Comparison of ENCODE assay signal across 10 cellular contexts in the genomic region with DNA sequence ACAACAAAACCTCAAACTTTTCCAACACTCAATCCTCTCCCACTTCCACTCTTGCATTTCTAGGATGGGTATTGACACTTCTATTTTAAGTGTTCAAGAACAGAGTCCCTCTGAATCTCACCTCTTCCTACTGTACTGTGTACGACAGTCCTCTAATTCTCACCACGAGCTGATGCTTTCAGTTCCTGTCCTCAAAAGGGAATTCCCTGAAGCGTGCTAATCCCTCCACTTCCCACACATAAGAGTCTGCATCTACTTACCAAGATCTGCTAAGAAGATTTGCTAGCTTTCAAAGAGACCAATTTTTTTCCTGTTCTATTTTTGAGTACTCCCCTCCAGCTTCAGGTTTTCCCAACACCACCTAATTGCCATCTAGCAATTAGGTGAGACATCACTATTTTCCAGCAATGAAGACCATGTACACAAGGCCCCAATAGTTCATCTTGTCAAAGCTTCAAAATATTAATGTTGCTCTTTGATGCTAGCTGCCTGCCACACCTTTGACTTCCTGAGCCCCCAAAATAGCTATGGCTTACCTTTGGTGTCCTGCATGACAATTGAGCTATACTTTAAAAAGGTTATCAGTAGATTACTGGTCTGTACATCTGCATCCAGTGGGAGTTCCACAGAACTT. TPM values are rescaled to one million over a fixed set of nuclear protein-coding genes. Genes with fewer than 3 reads are reported as not detected.
DNase-seq lines count a peak whose midpoint lies in the region; ATAC-seq, FAIRE-seq and TF ChIP-seq lines count a peak whose summit lies in the region.
"Had no signal": no experiment of that assay in that cellular context is flagged by ENCODE, and none has a peak within 500 bp of the region (broad histone marks: within the 10 kb centered on the region; RNA-seq: fewer than 3 reads in every experiment).

No MANE protein-coding gene starts in this region.

- no peak overlapping the region for H3K27ac ChIP-seq in CD4-positive, alpha-beta memory T cell (ENCODE audit: low read depth, low read length)
- no peak overlapping the region for H3K27ac ChIP-seq in brain microvascular endothelial cell
- H3K27ac ChIP-seq: HL-60 had no signal

- peak; percentile 96 for FAIRE-seq in GM19239 (lab: Jason Lieb, UNC)

- no peaks in the 10 kb centered on the region for H3K9me3 ChIP-seq in CD4-positive, alpha-beta memory T cell (ENCODE audit: control insufficient read depth in 1 of 2, low read length in 2 of 2)

- H3K27me3 ChIP-seq in CD4-positive, alpha-beta memory T cell (ENCODE audit: insufficient read depth, low read length): no peaks in the 10 kb centered on the region
- no peaks in the 10 kb centered on the region for H3K27me3 ChIP-seq in brain microvascular endothelial cell (replicated peaks)

- H3K4me1 Mint-ChIP-seq in CD4-positive, alpha-beta memory T cell: peaks cover 7 to 16% (median 13%) of the 10 kb centered on the region in 4 donors
- H3K4me1 Mint-ChIP-seq in activated naive CD8-positive, alpha-beta T cell treated with anti-CD3 and anti-CD28 coated beads, Interleukin-2, amount 10 ng/mL, durations not matched to agents 7 days and 5 days: peaks cover 14% of the 10 kb centered on the region

- H3K27ac Mint-ChIP-seq in CD4-positive, alpha-beta memory T cell: peak overlapping the region in 6 of 7 donors; percentile 3 to 90 (median 26)
- peak overlapping the region; percentile 5 for H3K27ac Mint-ChIP-seq in activated naive CD8-positive, alpha-beta T cell treated with anti-CD3 and anti-CD28 coated beads, Interleukin-2, amount 10 ng/mL, durations not matched to agents 7 days and 5 days

- no peaks in the 10 kb centered on the region for H3K27me3 Mint-ChIP-seq in CD4-positive, alpha-beta memory T cell
- H3K27me3 Mint-ChIP-seq in activated naive CD8-positive, alpha-beta T cell treated with anti-CD3 and anti-CD28 coated beads, Interleukin-2, amount 10 ng/mL, durations not matched to agents 7 days and 5 days: no peaks in the 10 kb centered on the region

- H3K4me1 ChIP-seq in CD4-positive, alpha-beta memory T cell (ENCODE audit: insufficient read depth, low read length): peaks cover 9% of the 10 kb centered on the region

- no peak for TF ChIP-seq CTCF in brain microvascular endothelial cell (IDR thresholded peaks at IDR 0.05; ENCODE audit: low read depth, low read length, missing control alignments)

- peaks cover 11% of the 10 kb centered on the region for H3K36me3 ChIP-seq in CD4-positive, alpha-beta memory T cell (ENCODE audit: insufficient read depth, low read length)
- H3K36me3 ChIP-seq in brain microvascular endothelial cell (replicated peaks): peaks cover 3% of the 10 kb centered on the region

- H3K4me3 Mint-ChIP-seq in CD4-positive, alpha-beta memory T cell: no peak overlapping the region
- no peak overlapping the region for H3K4me3 Mint-ChIP-seq in activated naive CD8-positive, alpha-beta T cell treated with anti-CD3 and anti-CD28 coated beads, Interleukin-2, amount 10 ng/mL, durations not matched to agents 7 days and 5 days

- intact Hi-C loops in CD4-positive, alpha-beta memory T cell (cut with micrococcal nuclease): no loop called here

- CTCF ChIA-PET in CD4-positive, alpha-beta memory T cell (lab: Charles Lee; ENCODE audit: partially characterized antibody): interaction anchor here (0.9 to 1.2 kb wide), 2 partner anchors 9 to 160 kb away, joined by 3 to 4 read pairs; no protein-coding TSS in a partner anchor

- H3K36me3 Mint-ChIP-seq in CD4-positive, alpha-beta memory T cell: peaks cover 47 to 56% of the 10 kb centered on the region in 2 donors
- H3K36me3 Mint-ChIP-seq in activated naive CD8-positive, alpha-beta T cell treated with anti-CD3 and anti-CD28 coated beads, Interleukin-2, amount 10 ng/mL, durations not matched to agents 7 days and 5 days: peaks cover 31% of the 10 kb centered on the region

- H3K4me3 ChIP-seq in CD4-positive, alpha-beta memory T cell (ENCODE audit: low read length in 2 of 2): no peak overlapping the region
- no peak overlapping the region for H3K4me3 ChIP-seq in brain microvascular endothelial cell (ENCODE audit: low read depth, low read length)

- no peak for DNase-seq in CD4-positive, alpha-beta memory T cell
- no peak for DNase-seq in GM19239 (ENCODE audit: insufficient read length, low spot score)
- DNase-seq in activated naive CD8-positive, alpha-beta T cell treated with anti-CD3 and anti-CD28 coated beads, Interleukin-2, amount 10 ng/mL, durations not matched to agents 7 days and 5 days: no peak
- DNase-seq in AML-193 (lab: John Stamatoyannopoulos, UW): no peak
- no peak for DNase-seq in HCEC 1CT
- DNase-seq in iPS-NIHi11 (ENCODE audit: low spot score): no peak
- DNase-seq in brain microvascular endothelial cell: no peak
- DNase-seq: DMS79 treated with DMSO at 0.1 percent for 48 hours had no signal

- in situ Hi-C loops in brain microvascular endothelial cell (cut with HindIII; ENCODE audit: low pct_ligation_motif_present, low sequenced_read_pairs): loop anchor here (25.0 kb wide), 1 partner anchor 114 kb away; no protein-coding TSS in a partner anchor

- ATAC-seq in HG03159 (IDR thresholded peaks at IDR 0.05; ENCODE audit: unreplicated experiment): peak; percentile 58
- ATAC-seq in activated naive CD8-positive, alpha-beta T cell treated with anti-CD3 and anti-CD28 coated beads, Interleukin-2, amount 10 ng/mL, durations not matched to agents 7 days and 5 days (ENCODE audit: low read depth): no peak

- POLR2A ChIA-PET in CD4-positive, alpha-beta memory T cell (lab: Charles Lee; ENCODE audit: partially characterized antibody): no interaction called here
- POLR2A ChIA-PET in activated naive CD8-positive, alpha-beta T cell treated with anti-CD3 and anti-CD28 coated beads, Interleukin-2, amount 10 ng/mL, durations not matched to agents 7 days and 5 days (lab: Charles Lee): interaction anchor here (0.6 kb wide), 1 partner anchor 111 kb away, joined by 3 read pairs; no protein-coding TSS in a partner anchor

- no peaks in the 10 kb centered on the region for H3K9me3 Mint-ChIP-seq in CD4-positive, alpha-beta memory T cell
- H3K9me3 Mint-ChIP-seq in activated naive CD8-positive, alpha-beta T cell treated with anti-CD3 and anti-CD28 coated beads, Interleukin-2, amount 10 ng/mL, durations not matched to agents 7 days and 5 days: no peaks in the 10 kb centered on the region

RNA-seq across cellular contexts. Expression of gene ARMH3, which starts 54.4 kb away (rescaled TPM):
- 10 to 100 TPM; 31.4 to 31.8 TPM for total RNA-seq in CD4-positive, alpha-beta memory T cell
- polyA plus RNA-seq in CD4-positive, alpha-beta memory T cell: 10 to 100 TPM; 21.9 to 28.7 TPM
- total RNA-seq in activated naive CD8-positive, alpha-beta T cell treated with anti-CD3 and anti-CD28 coated beads, Interleukin-2, amount 10 ng/mL, durations not matched to agents 7 days and 5 days: 10 to 100 TPM; 27.8 to 30.5 TPM
